8 cellular contexts compared by ENCODE assay signal in the genomic region with DNA sequence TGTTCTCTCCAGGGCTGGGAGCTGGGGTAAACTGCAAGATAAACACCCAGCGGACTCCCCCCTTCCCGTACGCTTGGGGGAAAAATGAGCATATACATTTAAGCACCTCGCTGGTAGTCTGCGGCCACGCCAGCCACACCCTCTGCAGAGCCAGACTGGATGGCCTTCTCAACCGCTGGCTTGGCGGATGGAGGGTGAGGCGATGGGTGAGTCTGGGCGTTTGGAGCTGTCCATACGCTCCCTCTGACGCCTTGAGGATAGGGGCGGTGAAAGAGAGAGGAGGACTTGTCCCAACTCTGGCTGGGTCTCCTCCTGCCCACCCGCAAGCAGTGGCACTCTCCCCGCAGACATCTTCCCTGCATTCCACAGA. TPM values are rescaled to one million over a fixed set of nuclear protein-coding genes. Genes with fewer than 3 reads are reported as not detected.
DNase-seq lines count a peak whose midpoint lies in the region; ATAC-seq and TF ChIP-seq lines count a peak whose summit lies in the region.

No MANE protein-coding gene starts in this region.

- ATAC-seq in Panc1 (peak; percentile 3; the same call in 1 of the 2 replicates), HG02588 (IDR thresholded peaks at IDR 0.05; ENCODE audit: unreplicated experiment) (no peak)

- H3K4me3 ChIP-seq in Panc1 (ENCODE audit: low read depth in 2 of 2, low read length in 2 of 2), result peak overlapping the region; percentile 63 to 99
- peak overlapping the region; percentile 60 to 70 for H3K4me3 ChIP-seq in esophagus (ENCODE audit: low read depth in 1 of 2, low read length in 2 of 2)
- H3K4me3 ChIP-seq in neuronal stem cell (ENCODE audit: low read length in 2 of 2), result peak overlapping the region in 1 of 2 donors; percentile 86

- no peak overlapping the region for H4K91ac ChIP-seq in neuronal stem cell (ENCODE audit: low read depth, low read length, poor library complexity)

- peak overlapping the region; percentile 3 for H3K23ac ChIP-seq in neuronal stem cell (ENCODE audit: low read depth, low read length, poor library complexity)

- POLR2A ChIA-PET in Panc1 (lab: Charles Lee), result no interaction called here

- H3K9ac ChIP-seq in neuronal stem cell (ENCODE audit: low read depth, low read length, poor library complexity), result no peak overlapping the region

- H3K18ac ChIP-seq in neuronal stem cell (ENCODE audit: low read length), result no peak overlapping the region

- peak; percentile 70 for DNase-seq in EH (ENCODE audit: low read depth)
- no peak for DNase-seq in Panc1 (ENCODE audit: low read depth, low spot score)
- DNase-seq in neuronal stem cell (ENCODE audit: low spot score), result no peak
- no peak for DNase-seq in GDM1 (lab: John Stamatoyannopoulos, UW)
- no peak for DNase-seq in effector CD4-positive, alpha-beta T cell
- no peak for DNase-seq in iPS-NIHi7 (ENCODE audit: extremely low spot score)

- no peak overlapping the region for H2BK15ac ChIP-seq in neuronal stem cell (ENCODE audit: low read length)

- in situ Hi-C loops in Panc1 (cut with HindIII; ENCODE audit: low pct_unique_long_range_greater_than_20kb, low sequenced_read_pairs), result no loop called here

- H3K27ac ChIP-seq in Panc1 (ENCODE audit: low read length) (peak overlapping the region; percentile 99), esophagus (ENCODE audit: low read depth in 2 of 2, low read length in 1 of 2) (peak overlapping the region; percentile 89), neuronal stem cell (replicated peaks; ENCODE audit: low read length) (no peak overlapping the region)

- H3K36me3 ChIP-seq in Panc1 (ENCODE audit: control insufficient read depth, insufficient read depth, low read length), result peaks cover 8% of the 10 kb centered on the region; the same call in 1 of the 2 replicates
- H3K36me3 ChIP-seq in esophagus (ENCODE audit: control insufficient read depth in 2 of 2, insufficient read depth in 2 of 2, low read length in 1 of 2), result no peaks in the 10 kb centered on the region
- H3K36me3 ChIP-seq in neuronal stem cell (replicated peaks in 1 of 2; ENCODE audit: control insufficient read depth in 2 of 2, insufficient read depth in 2 of 2, low read length in 2 of 2), result no peaks in the 10 kb centered on the region

- no peak overlapping the region for H2AK5ac ChIP-seq in neuronal stem cell (ENCODE audit: low read depth, low read length)

- intact Hi-C loops in Panc1 (cut with micrococcal nuclease; ENCODE audit: unreplicated experiment), result no loop called here

- H2BK120ac ChIP-seq in neuronal stem cell (ENCODE audit: low read depth, low read length), result no peak overlapping the region

- no peak overlapping the region for H3K14ac ChIP-seq in neuronal stem cell (ENCODE audit: low read length)

- TF ChIP-seq CTCF in Panc1 (IDR thresholded peaks at IDR 0.05), result no peak

- 10 to 27% methylated on average over 15 of the region's 15 CpGs for WGBS in esophagus, 2 donors
- WGBS in neuronal stem cell (ENCODE audit: extremely low coverage in 2 of 2, insufficient read length in 2 of 2, insufficient replicate concordance in 1 of 2), 2 donors, result no CpG with 5 or more reads among the region's 15 CpGs

- H3K4me1 ChIP-seq in Panc1 (ENCODE audit: control insufficient read depth, insufficient read depth, low read length) (peaks cover 69% of the 10 kb centered on the region), esophagus (ENCODE audit: control insufficient read depth in 2 of 2, insufficient read depth in 2 of 2, low read length in 1 of 2) (peaks cover 8 to 43% of the 10 kb centered on the region in 2 donors), neuronal stem cell (ENCODE audit: control insufficient read depth in 2 of 2, insufficient read depth in 1 of 2, low read depth in 1 of 2, low read length in 2 of 2) (peaks cover 4 to 18% of the 10 kb centered on the region in 2 donors)

- peak overlapping the region; percentile 96 for H3K4me2 ChIP-seq in neuronal stem cell (ENCODE audit: insufficient read depth, low read length, poor library complexity, severe bottlenecking)

- CTCF ChIA-PET in Panc1 (lab: Charles Lee), result interaction anchor here (0.7 to 3.0 kb wide), 3 partner anchors 16 to 30 kb away, joined by 3 to 15 read pairs (median 5); no protein-coding TSS in a partner anchor

- no peak overlapping the region for H3K4ac ChIP-seq in neuronal stem cell (ENCODE audit: low read length)

- H2BK5ac ChIP-seq in neuronal stem cell (ENCODE audit: low read length), result no peak overlapping the region

- no peak overlapping the region for H4K8ac ChIP-seq in neuronal stem cell (ENCODE audit: low read depth, low read length)

- peak overlapping the region; percentile 98 for H2AFZ ChIP-seq in neuronal stem cell (ENCODE audit: low read length)

- no TSS peak for BruUV-seq in Panc1 (replicated peaks; lab: Mats Ljungman, UMichigan)

- H3K79me1 ChIP-seq in neuronal stem cell (ENCODE audit: low read depth, low read length), result no peaks in the 10 kb centered on the region

- no peaks in the 10 kb centered on the region for H3K9me3 ChIP-seq in Panc1 (ENCODE audit: control insufficient read depth, insufficient read depth, low read depth, low read length)
- no peaks in the 10 kb centered on the region for H3K9me3 ChIP-seq in esophagus (ENCODE audit: control insufficient read depth in 2 of 2, insufficient read depth in 1 of 2, low read depth in 1 of 2, low read length in 1 of 2)
- H3K9me3 ChIP-seq in neuronal stem cell (replicated peaks in 1 of 2; ENCODE audit: control insufficient read depth in 2 of 2, insufficient read depth in 1 of 2, low read depth in 1 of 2, low read length in 2 of 2), result no peaks in the 10 kb centered on the region

- H3K27me3 ChIP-seq in Panc1 (ENCODE audit: control insufficient read depth, insufficient read depth, low read length) (no peaks in the 10 kb centered on the region), esophagus (ENCODE audit: control insufficient read depth in 1 of 2, insufficient read depth in 2 of 2, low read length in 2 of 2) (no peaks in the 10 kb centered on the region), neuronal stem cell (ENCODE audit: control insufficient read depth in 3 of 3, insufficient read depth in 3 of 3, low read depth in 1 of 3, low read length in 3 of 3) (peaks cover 0 to 44% (median 20%) of the 10 kb centered on the region in 3 experiments)

- no peak overlapping the region for H2BK12ac ChIP-seq in neuronal stem cell (ENCODE audit: low read length)

RNA-seq across cellular contexts. Expression of a gene that starts 1.0 kb away (rescaled TPM):
- total RNA-seq in Panc1 (2021; ENCODE audit: unreplicated experiment), result 439 TPM
- polyA plus RNA-seq in Panc1 (2012; ENCODE audit: insufficient read length), result 291 TPM
- 10 to 100 TPM; 38.3 to 41.8 TPM for polyA plus RNA-seq in esophagus
- polyA plus RNA-seq in neuronal stem cell (2013, experiment 1 of 2), result 8.3 TPM
- 6.8 TPM for polyA plus RNA-seq in neuronal stem cell (2013, experiment 2 of 2)

RNA-seq across cellular contexts. Expression of a gene that starts 38.2 kb away (rescaled TPM):
- total RNA-seq in Panc1 (2021; ENCODE audit: unreplicated experiment), result 46.0 TPM
- 79.3 TPM for polyA plus RNA-seq in Panc1 (2012; ENCODE audit: insufficient read length)
- 10 to 100 TPM; 12.1 to 13.5 TPM for polyA plus RNA-seq in esophagus
- 40.5 TPM for polyA plus RNA-seq in neuronal stem cell (2013, experiment 1 of 2)
- 39.2 TPM for polyA plus RNA-seq in neuronal stem cell (2013, experiment 2 of 2)
